ENCODE assay signal across 1 cellular context in the genomic region with DNA sequence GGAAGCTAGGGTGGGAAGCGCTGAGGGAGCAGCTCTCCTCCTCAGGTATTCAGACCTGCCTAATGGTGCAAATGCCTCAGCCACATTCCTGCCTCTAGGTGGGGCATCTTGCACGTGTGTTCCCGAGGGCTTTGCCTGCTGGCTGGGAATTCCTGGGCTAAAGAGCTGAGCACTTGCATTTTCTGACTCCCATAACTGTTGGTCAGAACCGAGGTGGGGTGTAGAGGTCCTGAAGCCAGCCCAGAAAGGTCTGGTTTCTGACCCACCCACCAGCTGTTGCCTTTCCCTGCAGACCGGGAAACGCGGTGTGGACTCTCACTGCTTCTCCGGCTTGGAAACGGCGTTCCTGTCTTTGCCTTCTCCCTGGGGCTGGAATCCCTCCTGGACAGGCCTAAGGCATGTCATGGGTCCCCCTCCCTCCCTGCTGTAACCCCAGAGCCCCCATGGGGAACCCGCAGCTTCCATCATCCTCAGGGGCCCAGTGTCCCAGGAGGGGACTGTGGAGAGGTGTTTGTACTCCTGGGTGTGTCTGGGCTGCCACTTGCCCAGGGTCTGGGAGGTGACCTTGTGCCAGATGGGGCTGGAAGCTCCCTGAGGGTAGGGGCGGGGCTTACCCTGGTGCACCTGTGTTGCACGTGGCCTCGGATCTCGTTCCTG.
A peak's percentile ranks its signal among the peaks of the same experiment; 100 is the strongest.
TF ChIP-seq lines count a peak whose summit lies in the region.

No MANE protein-coding gene starts in this region.

TF ChIP-seq in HepG2, 621 proteins besides CTCF, POLR2A, EP300 and RAD21 (continued from another document and continues in another):
- TF ChIP-seq, protein P1, sequence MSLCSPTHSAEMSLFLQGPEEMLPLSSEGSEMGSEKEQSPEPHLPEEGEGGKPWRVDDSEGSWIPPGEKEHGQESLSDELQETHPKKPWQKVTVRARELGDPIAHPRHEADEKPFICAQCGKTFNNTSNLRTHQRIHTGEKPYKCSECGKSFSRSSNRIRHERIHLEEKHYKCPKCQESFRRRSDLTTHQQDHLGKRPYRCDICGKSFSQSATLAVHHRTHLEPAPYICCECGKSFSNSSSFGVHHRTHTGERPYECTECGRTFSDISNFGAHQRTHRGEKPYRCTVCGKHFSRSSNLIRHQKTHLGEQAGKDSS (CRISPR knock-in tag; IDR thresholded peaks at IDR 0.05; ENCODE audit: borderline replicate concordance, low read depth) = no peak
- TF ChIP-seq ZBTB7B (CRISPR knock-in tag; IDR thresholded peaks at IDR 0.05) (no peak), ZNF205 (CRISPR knock-in tag; IDR thresholded peaks at IDR 0.05) (no peak), GABPB1 (CRISPR knock-in tag; IDR thresholded peaks at IDR 0.05) (no peak), LCORL (IDR thresholded peaks at IDR 0.05) (no peak), LCORL (CRISPR knock-in tag; IDR thresholded peaks at IDR 0.05) (no peak; the same call in 1 of the 2 replicates), RARG (CRISPR knock-in tag; IDR thresholded peaks at IDR 0.05; ENCODE audit: low read depth) (no peak), ZNF382 (CRISPR knock-in tag; IDR thresholded peaks at IDR 0.05; ENCODE audit: borderline replicate concordance) (no peak), NBN (conservative IDR thresholded peaks at IDR 0.05) (no peak), ZNF792 (CRISPR knock-in tag; IDR thresholded peaks at IDR 0.05) (0 out of 2 replicates have a peak, but pooled peaks have one; percentile 30), NONO (IDR thresholded peaks at IDR 0.05) (no peak), NONO (CRISPR knock-in tag; conservative IDR thresholded peaks at IDR 0.05) (no peak), ZNF660 (CRISPR knock-in tag; IDR thresholded peaks at IDR 0.05; ENCODE audit: borderline replicate concordance, low read depth) (no peak), ADNP (CRISPR knock-in tag; IDR thresholded peaks at IDR 0.05) (no peak), ZNF143 (CRISPR knock-in tag; IDR thresholded peaks at IDR 0.05) (no peak), JARID2 (CRISPR knock-in tag; IDR thresholded peaks at IDR 0.05; ENCODE audit: insufficient replicate concordance) (no peak), ZNF337 (CRISPR knock-in tag; IDR thresholded peaks at IDR 0.05; ENCODE audit: borderline replicate concordance, low read depth) (no peak), CHD2 (IDR thresholded peaks at IDR 0.05; ENCODE audit: low read depth, low read length) (no peak), FOXA3 (CRISPR knock-in tag; IDR thresholded peaks at IDR 0.05) (peak; percentile 32; the same call in 1 of the 2 replicates), ARID2 (CRISPR knock-in tag; IDR thresholded peaks at IDR 0.05; ENCODE audit: borderline replicate concordance) (no peak), SMAD9 (CRISPR knock-in tag; IDR thresholded peaks at IDR 0.05) (no peak), ZNF652 (CRISPR knock-in tag; IDR thresholded peaks at IDR 0.05; ENCODE audit: borderline replicate concordance, low read depth) (0 out of 2 replicates have a peak, but pooled peaks have one; percentile 6), BRD4 (CRISPR knock-in tag; IDR thresholded peaks at IDR 0.05) (no peak), MLLT10 (CRISPR knock-in tag; IDR thresholded peaks at IDR 0.05) (no peak), HDAC1 (CRISPR knock-in tag; IDR thresholded peaks at IDR 0.05) (no peak), ZNF557 (CRISPR knock-in tag; IDR thresholded peaks at IDR 0.05) (no peak), ZNF282 (IDR thresholded peaks at IDR 0.05; ENCODE audit: partially characterized antibody) (no peak), RFXAP (CRISPR knock-in tag; IDR thresholded peaks at IDR 0.05; ENCODE audit: borderline replicate concordance) (no peak), ZMAT3 (CRISPR knock-in tag; conservative IDR thresholded peaks at IDR 0.05) (0 out of 2 replicates have a peak, but pooled peaks have one; percentile 58), MED8 (CRISPR knock-in tag; IDR thresholded peaks at IDR 0.05; ENCODE audit: insufficient replicate concordance) (no peak), NFE2L1 (CRISPR knock-in tag; IDR thresholded peaks at IDR 0.05; ENCODE audit: borderline replicate concordance) (no peak), ZFP1 (CRISPR knock-in tag; IDR thresholded peaks at IDR 0.05) (no peak), ZNF547 (CRISPR knock-in tag; IDR thresholded peaks at IDR 0.05) (no peak), MIER3 (CRISPR knock-in tag; IDR thresholded peaks at IDR 0.05; ENCODE audit: borderline replicate concordance) (no peak), XBP1 (CRISPR knock-in tag; IDR thresholded peaks at IDR 0.05) (no peak), TOPORS (CRISPR knock-in tag; IDR thresholded peaks at IDR 0.05) (no peak), ARHGAP35 (CRISPR knock-in tag; IDR thresholded peaks at IDR 0.05; ENCODE audit: borderline replicate concordance) (no peak), KDM4B (CRISPR knock-in tag; IDR thresholded peaks at IDR 0.05) (no peak), MBNL3 (CRISPR knock-in tag; conservative IDR thresholded peaks at IDR 0.05) (no peak), TEAD2 (CRISPR knock-in tag; IDR thresholded peaks at IDR 0.05) (peak; percentile 92; the same call in 1 of the 2 replicates), MZF1 (CRISPR knock-in tag; IDR thresholded peaks at IDR 0.05; ENCODE audit: borderline replicate concordance) (no peak), HCFC1 (IDR thresholded peaks at IDR 0.05; ENCODE audit: low read depth, low read length) (no peak), HNRNPLL (IDR thresholded peaks at IDR 0.05; ENCODE audit: low read depth, low read length, poor library complexity, severe bottlenecking) (no peak), ZFP36L1 (CRISPR knock-in tag; IDR thresholded peaks at IDR 0.05) (no peak)
- TF ChIP-seq, protein P2, sequence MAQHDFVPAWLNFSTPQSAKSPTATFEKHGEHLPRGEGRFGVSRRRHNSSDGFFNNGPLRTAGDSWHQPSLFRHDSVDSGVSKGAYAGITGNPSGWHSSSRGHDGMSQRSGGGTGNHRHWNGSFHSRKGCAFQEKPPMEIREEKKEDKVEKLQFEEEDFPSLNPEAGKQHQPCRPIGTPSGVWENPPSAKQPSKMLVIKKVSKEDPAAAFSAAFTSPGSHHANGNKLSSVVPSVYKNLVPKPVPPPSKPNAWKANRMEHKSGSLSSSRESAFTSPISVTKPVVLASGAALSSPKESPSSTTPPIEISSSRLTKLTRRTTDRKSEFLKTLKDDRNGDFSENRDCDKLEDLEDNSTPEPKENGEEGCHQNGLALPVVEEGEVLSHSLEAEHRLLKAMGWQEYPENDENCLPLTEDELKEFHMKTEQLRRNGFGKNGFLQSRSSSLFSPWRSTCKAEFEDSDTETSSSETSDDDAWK (CRISPR knock-in tag; IDR thresholded peaks at IDR 0.05) = no peak
- TF ChIP-seq, protein P3, sequence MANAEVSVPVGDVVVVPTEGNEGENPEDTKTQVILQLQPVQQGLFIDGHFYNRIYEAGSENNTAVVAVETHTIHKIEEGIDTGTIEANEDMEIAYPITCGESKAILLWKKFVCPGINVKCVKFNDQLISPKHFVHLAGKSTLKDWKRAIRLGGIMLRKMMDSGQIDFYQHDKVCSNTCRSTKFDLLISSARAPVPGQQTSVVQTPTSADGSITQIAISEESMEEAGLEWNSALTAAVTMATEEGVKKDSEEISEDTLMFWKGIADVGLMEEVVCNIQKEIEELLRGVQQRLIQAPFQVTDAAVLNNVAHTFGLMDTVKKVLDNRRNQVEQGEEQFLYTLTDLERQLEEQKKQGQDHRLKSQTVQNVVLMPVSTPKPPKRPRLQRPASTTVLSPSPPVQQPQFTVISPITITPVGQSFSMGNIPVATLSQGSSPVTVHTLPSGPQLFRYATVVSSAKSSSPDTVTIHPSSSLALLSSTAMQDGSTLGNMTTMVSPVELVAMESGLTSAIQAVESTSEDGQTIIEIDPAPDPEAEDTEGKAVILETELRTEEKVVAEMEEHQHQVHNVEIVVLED (CRISPR knock-in tag; IDR thresholded peaks at IDR 0.05; ENCODE audit: borderline replicate concordance) = no peak
- TF ChIP-seq, protein P4, sequence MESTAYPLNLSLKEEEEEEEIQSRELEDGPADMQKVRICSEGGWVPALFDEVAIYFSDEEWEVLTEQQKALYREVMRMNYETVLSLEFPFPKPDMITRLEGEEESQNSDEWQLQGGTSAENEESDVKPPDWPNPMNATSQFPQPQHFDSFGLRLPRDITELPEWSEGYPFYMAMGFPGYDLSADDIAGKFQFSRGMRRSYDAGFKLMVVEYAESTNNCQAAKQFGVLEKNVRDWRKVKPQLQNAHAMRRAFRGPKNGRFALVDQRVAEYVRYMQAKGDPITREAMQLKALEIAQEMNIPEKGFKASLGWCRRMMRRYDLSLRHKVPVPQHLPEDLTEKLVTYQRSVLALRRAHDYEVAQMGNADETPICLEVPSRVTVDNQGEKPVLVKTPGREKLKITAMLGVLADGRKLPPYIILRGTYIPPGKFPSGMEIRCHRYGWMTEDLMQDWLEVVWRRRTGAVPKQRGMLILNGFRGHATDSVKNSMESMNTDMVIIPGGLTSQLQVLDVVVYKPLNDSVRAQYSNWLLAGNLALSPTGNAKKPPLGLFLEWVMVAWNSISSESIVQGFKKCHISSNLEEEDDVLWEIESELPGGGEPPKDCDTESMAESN (CRISPR knock-in tag; conservative IDR thresholded peaks at IDR 0.05) = no peak
- TF ChIP-seq, protein P5, sequence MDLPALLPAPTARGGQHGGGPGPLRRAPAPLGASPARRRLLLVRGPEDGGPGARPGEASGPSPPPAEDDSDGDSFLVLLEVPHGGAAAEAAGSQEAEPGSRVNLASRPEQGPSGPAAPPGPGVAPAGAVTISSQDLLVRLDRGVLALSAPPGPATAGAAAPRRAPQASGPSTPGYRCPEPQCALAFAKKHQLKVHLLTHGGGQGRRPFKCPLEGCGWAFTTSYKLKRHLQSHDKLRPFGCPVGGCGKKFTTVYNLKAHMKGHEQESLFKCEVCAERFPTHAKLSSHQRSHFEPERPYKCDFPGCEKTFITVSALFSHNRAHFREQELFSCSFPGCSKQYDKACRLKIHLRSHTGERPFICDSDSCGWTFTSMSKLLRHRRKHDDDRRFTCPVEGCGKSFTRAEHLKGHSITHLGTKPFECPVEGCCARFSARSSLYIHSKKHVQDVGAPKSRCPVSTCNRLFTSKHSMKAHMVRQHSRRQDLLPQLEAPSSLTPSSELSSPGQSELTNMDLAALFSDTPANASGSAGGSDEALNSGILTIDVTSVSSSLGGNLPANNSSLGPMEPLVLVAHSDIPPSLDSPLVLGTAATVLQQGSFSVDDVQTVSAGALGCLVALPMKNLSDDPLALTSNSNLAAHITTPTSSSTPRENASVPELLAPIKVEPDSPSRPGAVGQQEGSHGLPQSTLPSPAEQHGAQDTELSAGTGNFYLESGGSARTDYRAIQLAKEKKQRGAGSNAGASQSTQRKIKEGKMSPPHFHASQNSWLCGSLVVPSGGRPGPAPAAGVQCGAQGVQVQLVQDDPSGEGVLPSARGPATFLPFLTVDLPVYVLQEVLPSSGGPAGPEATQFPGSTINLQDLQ (CRISPR knock-in tag; IDR thresholded peaks at IDR 0.05) = no peak
- TF ChIP-seq, protein P6, sequence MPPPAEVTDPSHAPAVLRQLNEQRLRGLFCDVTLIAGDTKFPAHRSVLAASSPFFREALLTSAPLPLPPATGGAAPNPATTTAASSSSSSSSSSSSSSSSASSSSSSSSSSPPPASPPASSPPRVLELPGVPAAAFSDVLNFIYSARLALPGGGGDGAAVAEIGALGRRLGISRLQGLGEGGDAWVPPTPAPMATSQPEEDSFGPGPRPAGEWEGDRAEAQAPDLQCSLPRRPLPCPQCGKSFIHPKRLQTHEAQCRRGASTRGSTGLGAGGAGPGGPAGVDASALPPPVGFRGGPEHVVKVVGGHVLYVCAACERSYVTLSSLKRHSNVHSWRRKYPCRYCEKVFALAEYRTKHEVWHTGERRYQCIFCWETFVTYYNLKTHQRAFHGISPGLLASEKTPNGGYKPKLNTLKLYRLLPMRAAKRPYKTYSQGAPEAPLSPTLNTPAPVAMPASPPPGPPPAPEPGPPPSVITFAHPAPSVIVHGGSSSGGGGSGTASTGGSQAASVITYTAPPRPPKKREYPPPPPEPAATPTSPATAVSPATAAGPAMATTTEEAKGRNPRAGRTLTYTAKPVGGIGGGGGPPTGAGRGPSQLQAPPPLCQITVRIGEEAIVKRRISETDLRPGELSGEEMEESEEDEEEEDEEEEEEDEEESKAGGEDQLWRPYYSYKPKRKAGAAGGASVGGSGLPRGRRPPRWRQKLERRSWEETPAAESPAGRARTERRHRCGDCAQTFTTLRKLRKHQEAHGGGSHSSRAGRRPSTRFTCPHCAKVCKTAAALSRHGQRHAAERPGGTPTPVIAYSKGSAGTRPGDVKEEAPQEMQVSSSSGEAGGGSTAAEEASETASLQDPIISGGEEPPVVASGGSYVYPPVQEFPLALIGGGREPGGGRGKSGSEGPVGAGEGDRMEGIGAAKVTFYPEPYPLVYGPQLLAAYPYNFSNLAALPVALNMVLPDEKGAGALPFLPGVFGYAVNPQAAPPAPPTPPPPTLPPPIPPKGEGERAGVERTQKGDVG (CRISPR knock-in tag; IDR thresholded peaks at IDR 0.05; ENCODE audit: borderline replicate concordance) = no peak
- TF ChIP-seq, protein P7, sequence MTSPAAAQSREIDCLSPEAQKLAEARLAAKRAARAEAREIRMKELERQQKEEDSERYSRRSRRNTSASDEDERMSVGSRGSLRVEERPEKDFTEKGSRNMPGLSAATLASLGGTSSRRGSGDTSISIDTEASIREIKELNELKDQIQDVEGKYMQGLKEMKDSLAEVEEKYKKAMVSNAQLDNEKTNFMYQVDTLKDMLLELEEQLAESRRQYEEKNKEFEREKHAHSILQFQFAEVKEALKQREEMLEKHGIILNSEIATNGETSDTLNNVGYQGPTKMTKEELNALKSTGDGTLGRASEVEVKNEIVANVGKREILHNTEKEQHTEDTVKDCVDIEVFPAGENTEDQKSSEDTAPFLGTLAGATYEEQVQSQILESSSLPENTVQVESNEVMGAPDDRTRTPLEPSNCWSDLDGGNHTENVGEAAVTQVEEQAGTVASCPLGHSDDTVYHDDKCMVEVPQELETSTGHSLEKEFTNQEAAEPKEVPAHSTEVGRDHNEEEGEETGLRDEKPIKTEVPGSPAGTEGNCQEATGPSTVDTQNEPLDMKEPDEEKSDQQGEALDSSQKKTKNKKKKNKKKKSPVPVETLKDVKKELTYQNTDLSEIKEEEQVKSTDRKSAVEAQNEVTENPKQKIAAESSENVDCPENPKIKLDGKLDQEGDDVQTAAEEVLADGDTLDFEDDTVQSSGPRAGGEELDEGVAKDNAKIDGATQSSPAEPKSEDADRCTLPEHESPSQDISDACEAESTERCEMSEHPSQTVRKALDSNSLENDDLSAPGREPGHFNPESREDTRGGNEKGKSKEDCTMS (CRISPR knock-in tag; conservative IDR thresholded peaks at IDR 0.05) = no peak
- TF ChIP-seq, protein P8, sequence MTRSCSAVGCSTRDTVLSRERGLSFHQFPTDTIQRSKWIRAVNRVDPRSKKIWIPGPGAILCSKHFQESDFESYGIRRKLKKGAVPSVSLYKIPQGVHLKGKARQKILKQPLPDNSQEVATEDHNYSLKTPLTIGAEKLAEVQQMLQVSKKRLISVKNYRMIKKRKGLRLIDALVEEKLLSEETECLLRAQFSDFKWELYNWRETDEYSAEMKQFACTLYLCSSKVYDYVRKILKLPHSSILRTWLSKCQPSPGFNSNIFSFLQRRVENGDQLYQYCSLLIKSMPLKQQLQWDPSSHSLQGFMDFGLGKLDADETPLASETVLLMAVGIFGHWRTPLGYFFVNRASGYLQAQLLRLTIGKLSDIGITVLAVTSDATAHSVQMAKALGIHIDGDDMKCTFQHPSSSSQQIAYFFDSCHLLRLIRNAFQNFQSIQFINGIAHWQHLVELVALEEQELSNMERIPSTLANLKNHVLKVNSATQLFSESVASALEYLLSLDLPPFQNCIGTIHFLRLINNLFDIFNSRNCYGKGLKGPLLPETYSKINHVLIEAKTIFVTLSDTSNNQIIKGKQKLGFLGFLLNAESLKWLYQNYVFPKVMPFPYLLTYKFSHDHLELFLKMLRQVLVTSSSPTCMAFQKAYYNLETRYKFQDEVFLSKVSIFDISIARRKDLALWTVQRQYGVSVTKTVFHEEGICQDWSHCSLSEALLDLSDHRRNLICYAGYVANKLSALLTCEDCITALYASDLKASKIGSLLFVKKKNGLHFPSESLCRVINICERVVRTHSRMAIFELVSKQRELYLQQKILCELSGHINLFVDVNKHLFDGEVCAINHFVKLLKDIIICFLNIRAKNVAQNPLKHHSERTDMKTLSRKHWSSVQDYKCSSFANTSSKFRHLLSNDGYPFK (CRISPR knock-in tag; IDR thresholded peaks at IDR 0.05; ENCODE audit: borderline replicate concordance) = 0 out of 2 replicates have a peak, but pooled peaks have one; percentile 19
